17 cellular contexts compared by ENCODE assay signal in the genomic region with DNA sequence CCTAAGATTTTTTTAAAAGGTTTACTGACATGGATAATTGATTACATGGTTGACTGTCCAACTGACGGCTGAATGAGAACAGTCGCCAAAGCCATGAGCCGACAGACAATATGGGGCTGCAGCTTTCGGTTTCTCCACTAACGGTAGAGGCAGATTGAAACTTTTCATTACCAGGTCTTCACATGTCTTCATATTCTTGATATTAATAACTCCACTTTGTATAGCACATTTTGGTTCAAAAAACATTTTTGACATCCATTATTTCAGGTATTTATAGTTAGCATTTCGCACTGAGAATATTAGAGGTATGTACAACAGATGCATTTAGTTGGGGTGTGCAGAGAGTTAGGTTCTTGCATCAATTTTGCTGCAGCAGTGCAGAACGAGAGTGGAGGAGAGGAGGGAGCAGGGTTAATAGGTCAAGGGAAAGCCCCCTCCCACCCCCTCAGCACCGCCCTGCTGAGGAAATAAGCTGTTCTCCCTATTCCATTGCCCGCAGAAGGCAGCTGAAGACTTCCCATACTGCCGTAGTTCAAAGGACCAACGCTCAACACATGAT.
DNase-seq lines count a peak whose midpoint lies in the region; ATAC-seq lines count a peak whose summit lies in the region.
"Had no signal": no experiment of that assay in that cellular context is flagged by ENCODE, and none has a peak within 500 bp of the region (broad histone marks: within the 10 kb centered on the region; RNA-seq: fewer than 3 reads in every experiment).

No MANE protein-coding gene starts in this region.

- peaks cover 6 to 14% (median 13%) of the 10 kb centered on the region in 3 donors for H3K4me1 Mint-ChIP-seq in IgD-negative memory B cell
- H3K4me1 Mint-ChIP-seq: H9, WTC11 had no signal

- H3K4me1 ChIP-seq in BLaER1, result peaks cover 41% of the 10 kb centered on the region

- peaks cover 0 to 2% (median under 1%) of the 10 kb centered on the region in 3 donors for H3K9me3 Mint-ChIP-seq in IgD-negative memory B cell
- H3K9me3 Mint-ChIP-seq: H9, WTC11 had no signal

- peak; percentile 74 for ATAC-seq in GM19324 (IDR thresholded peaks at IDR 0.05; ENCODE audit: low FRiP score, unreplicated experiment)
- ATAC-seq in HG02884 (IDR thresholded peaks at IDR 0.05; ENCODE audit: unreplicated experiment), result no peak
- no peak for ATAC-seq in HG03045 (IDR thresholded peaks at IDR 0.05; ENCODE audit: unreplicated experiment)
- ATAC-seq: activated naive CD8-positive, alpha-beta T cell treated with anti-CD3 and anti-CD28 coated beads, Interleukin-2, amount 50 U/mL, for 24 hours; WTC11 had no signal

- no peak overlapping the region for H3K27ac Mint-ChIP-seq in IgD-negative memory B cell
- H3K27ac Mint-ChIP-seq: activated naive CD8-positive, alpha-beta T cell treated with anti-CD3 and anti-CD28 coated beads, Interleukin-2, amount 50 U/mL, for 24 hours; H9; WTC11 had no signal

- DNase-seq in medulla oblongata (ENCODE audit: extremely low spot score) (peak; percentile 37), midbrain (lab: John Stamatoyannopoulos, UW) (no peak)
- no peak for DNase-seq in activated effector memory CD4-positive, alpha-beta T cell treated with Interleukin-2 at 50 U/mL for 16 hours
- DNase-seq: activated CD8-positive, alpha-beta memory T cell treated with anti-CD3 and anti-CD28 coated beads, Interleukin-2, amount 50 U/mL, for 48 hours; activated naive CD8-positive, alpha-beta T cell treated with anti-CD3 and anti-CD28 coated beads, Interleukin-2, amount 50 U/mL, for 24 hours; DMS 273 treated with DMSO at 0.1 percent for 48 hours; H9; NCI-H1092; occipital lobe; OCI-M1 had no signal

- H4K20me1 ChIP-seq in BLaER1, result no peaks in the 10 kb centered on the region

- no peaks in the 10 kb centered on the region for H3K36me3 ChIP-seq in BLaER1

- H3K27me3 ChIP-seq in BLaER1, result no peaks in the 10 kb centered on the region

- H3K4me3 ChIP-seq in BLaER1, result no peak overlapping the region
- H3K4me3 ChIP-seq: lung had no signal

- no peak overlapping the region for H3K9ac ChIP-seq in BLaER1

- H3K4me3 Mint-ChIP-seq in IgD-negative memory B cell, result peak overlapping the region; percentile 64 to 94 (median 77)
- H3K4me3 Mint-ChIP-seq: activated naive CD8-positive, alpha-beta T cell treated with anti-CD3 and anti-CD28 coated beads, Interleukin-2, amount 50 U/mL, for 24 hours; H9; WTC11 had no signal

- H3K36me3 Mint-ChIP-seq in IgD-negative memory B cell, result peaks cover 3% of the 10 kb centered on the region
- H3K36me3 Mint-ChIP-seq: WTC11 had no signal

- H3K27ac ChIP-seq in BLaER1, result no peak overlapping the region

- H3K4me2 ChIP-seq in BLaER1, result peak overlapping the region; percentile 70

- H3K27me3 Mint-ChIP-seq in IgD-negative memory B cell, result peaks cover 4% of the 10 kb centered on the region

- peaks cover 32% of the 10 kb centered on the region for H3K9me3 ChIP-seq in BLaER1
